Comparison of ENCODE assay signal across 1 cellular context in genomic region chr18:46173393-46174316, GRCh38.
A peak's percentile ranks its signal among the peaks of the same experiment; 100 is the strongest.
TF ChIP-seq lines count a peak whose summit lies in the region.

No MANE protein-coding gene starts in this region.

TF ChIP-seq in HepG2, 621 proteins besides CTCF, POLR2A, EP300 and RAD21 (continued from another document and continues in another):
- 0 out of 2 replicates have a peak, but pooled peaks have one; percentile 54 for TF ChIP-seq RNF219 (CRISPR knock-in tag; IDR thresholded peaks at IDR 0.05)
- peak; percentile 25 for TF ChIP-seq AGO1 (IDR thresholded peaks at IDR 0.05; ENCODE audit: low read depth, low read length, poor library complexity, severe bottlenecking)
- peak; percentile 16; the same call in 1 of the 2 replicates for TF ChIP-seq ZNF33B (CRISPR knock-in tag; IDR thresholded peaks at IDR 0.05)
- TF ChIP-seq ZNF83 (CRISPR knock-in tag; IDR thresholded peaks at IDR 0.05; ENCODE audit: borderline replicate concordance), result no peak
- peak; percentile 80 for TF ChIP-seq TAF1 (CRISPR knock-in tag; IDR thresholded peaks at IDR 0.05)
- peak; percentile 80; the same call in 1 of the 2 replicates for TF ChIP-seq ZNF451 (CRISPR knock-in tag; IDR thresholded peaks at IDR 0.05)
- TF ChIP-seq POLR2G (IDR thresholded peaks at IDR 0.05; ENCODE audit: low read depth, low read length), result peak; percentile 83
- peak; percentile 83; the same call in 1 of the 2 replicates for TF ChIP-seq IKZF5 (CRISPR knock-in tag; IDR thresholded peaks at IDR 0.05)
- TF ChIP-seq THAP7 (CRISPR knock-in tag; IDR thresholded peaks at IDR 0.05), result peak; percentile 82; the same call in 1 of the 2 replicates
- TF ChIP-seq, protein P1, sequence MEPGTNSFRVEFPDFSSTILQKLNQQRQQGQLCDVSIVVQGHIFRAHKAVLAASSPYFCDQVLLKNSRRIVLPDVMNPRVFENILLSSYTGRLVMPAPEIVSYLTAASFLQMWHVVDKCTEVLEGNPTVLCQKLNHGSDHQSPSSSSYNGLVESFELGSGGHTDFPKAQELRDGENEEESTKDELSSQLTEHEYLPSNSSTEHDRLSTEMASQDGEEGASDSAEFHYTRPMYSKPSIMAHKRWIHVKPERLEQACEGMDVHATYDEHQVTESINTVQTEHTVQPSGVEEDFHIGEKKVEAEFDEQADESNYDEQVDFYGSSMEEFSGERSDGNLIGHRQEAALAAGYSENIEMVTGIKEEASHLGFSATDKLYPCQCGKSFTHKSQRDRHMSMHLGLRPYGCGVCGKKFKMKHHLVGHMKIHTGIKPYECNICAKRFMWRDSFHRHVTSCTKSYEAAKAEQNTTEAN (CRISPR knock-in tag; conservative IDR thresholded peaks at IDR 0.05), result 0 out of 2 replicates have a peak, but pooled peaks have one; percentile 41
- 0 out of 2 replicates have a peak, but pooled peaks have one; percentile 22 for TF ChIP-seq ZMAT3 (CRISPR knock-in tag; conservative IDR thresholded peaks at IDR 0.05)
- peak; percentile 76 for TF ChIP-seq HDAC2 (CRISPR knock-in tag; IDR thresholded peaks at IDR 0.05)
- TF ChIP-seq KLF16 (CRISPR knock-in tag; IDR thresholded peaks at IDR 0.05), result peak in 1 of 2 experiments; percentile 75; a peak in 1 of 4 replicates
- 0 out of 2 replicates have a peak, but pooled peaks have one; percentile 62 for TF ChIP-seq TGIF2 (CRISPR knock-in tag; IDR thresholded peaks at IDR 0.05)
- TF ChIP-seq TSC22D2 (CRISPR knock-in tag; IDR thresholded peaks at IDR 0.05; ENCODE audit: borderline replicate concordance), result peak; percentile 78; the same call in 1 of the 2 replicates
- 0 out of 2 replicates have a peak, but pooled peaks have one; percentile 3 for TF ChIP-seq TBP (CRISPR knock-in tag; IDR thresholded peaks at IDR 0.05)
- TF ChIP-seq HCFC1 (IDR thresholded peaks at IDR 0.05; ENCODE audit: low read depth, low read length), result peak; percentile 58; the same call in 1 of the 2 replicates
- TF ChIP-seq TEAD2 (CRISPR knock-in tag; IDR thresholded peaks at IDR 0.05), result no peak
- peak; percentile 73; the same call in 1 of the 2 replicates for TF ChIP-seq TARDBP (CRISPR knock-in tag; IDR thresholded peaks at IDR 0.05)
- 0 out of 2 replicates have a peak, but pooled peaks have one; percentile 38 for TF ChIP-seq ZFP37 (CRISPR knock-in tag; IDR thresholded peaks at IDR 0.05; ENCODE audit: borderline replicate concordance)
- no peak for TF ChIP-seq MLXIP (CRISPR knock-in tag; IDR thresholded peaks at IDR 0.05; ENCODE audit: borderline replicate concordance)
- 0 out of 2 replicates have a peak, but pooled peaks have one; percentile 23 for TF ChIP-seq ZNF20 (CRISPR knock-in tag; IDR thresholded peaks at IDR 0.05)
- no peak; the same call in 1 of the 2 replicates for TF ChIP-seq ZNF703 (CRISPR knock-in tag; IDR thresholded peaks at IDR 0.05; ENCODE audit: borderline replicate concordance)
- peak; percentile 4 for TF ChIP-seq ZNF343 (CRISPR knock-in tag; IDR thresholded peaks at IDR 0.05)
- peak; percentile 60; the same call in 1 of the 2 replicates for TF ChIP-seq ZNF34 (CRISPR knock-in tag; IDR thresholded peaks at IDR 0.05; ENCODE audit: borderline replicate concordance)
- TF ChIP-seq, protein P2, sequence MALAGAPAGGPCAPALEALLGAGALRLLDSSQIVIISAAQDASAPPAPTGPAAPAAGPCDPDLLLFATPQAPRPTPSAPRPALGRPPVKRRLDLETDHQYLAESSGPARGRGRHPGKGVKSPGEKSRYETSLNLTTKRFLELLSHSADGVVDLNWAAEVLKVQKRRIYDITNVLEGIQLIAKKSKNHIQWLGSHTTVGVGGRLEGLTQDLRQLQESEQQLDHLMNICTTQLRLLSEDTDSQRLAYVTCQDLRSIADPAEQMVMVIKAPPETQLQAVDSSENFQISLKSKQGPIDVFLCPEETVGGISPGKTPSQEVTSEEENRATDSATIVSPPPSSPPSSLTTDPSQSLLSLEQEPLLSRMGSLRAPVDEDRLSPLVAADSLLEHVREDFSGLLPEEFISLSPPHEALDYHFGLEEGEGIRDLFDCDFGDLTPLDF (CRISPR knock-in tag; IDR thresholded peaks at IDR 0.05), result peak; percentile 82
- TF ChIP-seq, protein P3, sequence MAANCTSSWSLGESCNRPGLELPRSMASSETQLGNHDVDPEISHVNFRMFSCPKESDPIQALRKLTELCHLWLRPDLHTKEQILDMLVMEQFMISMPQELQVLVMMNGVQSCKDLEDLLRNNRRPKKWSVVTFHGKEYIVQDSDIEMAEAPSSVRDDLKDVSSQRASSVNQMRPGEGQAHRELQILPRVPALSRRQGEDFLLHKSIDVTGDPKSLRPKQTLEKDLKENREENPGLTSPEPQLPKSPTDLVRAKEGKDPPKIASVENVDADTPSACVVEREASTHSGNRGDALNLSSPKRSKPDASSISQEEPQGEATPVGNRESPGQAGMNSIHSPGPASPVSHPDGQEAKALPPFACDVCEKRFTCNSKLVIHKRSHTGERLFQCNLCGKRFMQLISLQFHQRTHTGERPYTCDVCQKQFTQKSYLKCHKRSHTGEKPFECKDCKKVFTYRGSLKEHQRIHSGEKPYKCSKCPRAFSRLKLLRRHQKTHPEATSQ (CRISPR knock-in tag; IDR thresholded peaks at IDR 0.05; ENCODE audit: borderline replicate concordance), result peak; percentile 7; the same call in 1 of the 2 replicates
- TF ChIP-seq SALL1 (CRISPR knock-in tag; IDR thresholded peaks at IDR 0.05), result peak; percentile 68
- TF ChIP-seq, protein P4, sequence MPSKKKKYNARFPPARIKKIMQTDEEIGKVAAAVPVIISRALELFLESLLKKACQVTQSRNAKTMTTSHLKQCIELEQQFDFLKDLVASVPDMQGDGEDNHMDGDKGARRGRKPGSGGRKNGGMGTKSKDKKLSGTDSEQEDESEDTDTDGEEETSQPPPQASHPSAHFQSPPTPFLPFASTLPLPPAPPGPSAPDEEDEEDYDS (CRISPR knock-in tag; IDR thresholded peaks at IDR 0.05), result 0 out of 2 replicates have a peak, but pooled peaks have one; percentile 47
- TF ChIP-seq SMAD3 (CRISPR knock-in tag; IDR thresholded peaks at IDR 0.05), result peak; percentile 62; the same call in 1 of the 2 replicates
- TF ChIP-seq, protein P5, sequence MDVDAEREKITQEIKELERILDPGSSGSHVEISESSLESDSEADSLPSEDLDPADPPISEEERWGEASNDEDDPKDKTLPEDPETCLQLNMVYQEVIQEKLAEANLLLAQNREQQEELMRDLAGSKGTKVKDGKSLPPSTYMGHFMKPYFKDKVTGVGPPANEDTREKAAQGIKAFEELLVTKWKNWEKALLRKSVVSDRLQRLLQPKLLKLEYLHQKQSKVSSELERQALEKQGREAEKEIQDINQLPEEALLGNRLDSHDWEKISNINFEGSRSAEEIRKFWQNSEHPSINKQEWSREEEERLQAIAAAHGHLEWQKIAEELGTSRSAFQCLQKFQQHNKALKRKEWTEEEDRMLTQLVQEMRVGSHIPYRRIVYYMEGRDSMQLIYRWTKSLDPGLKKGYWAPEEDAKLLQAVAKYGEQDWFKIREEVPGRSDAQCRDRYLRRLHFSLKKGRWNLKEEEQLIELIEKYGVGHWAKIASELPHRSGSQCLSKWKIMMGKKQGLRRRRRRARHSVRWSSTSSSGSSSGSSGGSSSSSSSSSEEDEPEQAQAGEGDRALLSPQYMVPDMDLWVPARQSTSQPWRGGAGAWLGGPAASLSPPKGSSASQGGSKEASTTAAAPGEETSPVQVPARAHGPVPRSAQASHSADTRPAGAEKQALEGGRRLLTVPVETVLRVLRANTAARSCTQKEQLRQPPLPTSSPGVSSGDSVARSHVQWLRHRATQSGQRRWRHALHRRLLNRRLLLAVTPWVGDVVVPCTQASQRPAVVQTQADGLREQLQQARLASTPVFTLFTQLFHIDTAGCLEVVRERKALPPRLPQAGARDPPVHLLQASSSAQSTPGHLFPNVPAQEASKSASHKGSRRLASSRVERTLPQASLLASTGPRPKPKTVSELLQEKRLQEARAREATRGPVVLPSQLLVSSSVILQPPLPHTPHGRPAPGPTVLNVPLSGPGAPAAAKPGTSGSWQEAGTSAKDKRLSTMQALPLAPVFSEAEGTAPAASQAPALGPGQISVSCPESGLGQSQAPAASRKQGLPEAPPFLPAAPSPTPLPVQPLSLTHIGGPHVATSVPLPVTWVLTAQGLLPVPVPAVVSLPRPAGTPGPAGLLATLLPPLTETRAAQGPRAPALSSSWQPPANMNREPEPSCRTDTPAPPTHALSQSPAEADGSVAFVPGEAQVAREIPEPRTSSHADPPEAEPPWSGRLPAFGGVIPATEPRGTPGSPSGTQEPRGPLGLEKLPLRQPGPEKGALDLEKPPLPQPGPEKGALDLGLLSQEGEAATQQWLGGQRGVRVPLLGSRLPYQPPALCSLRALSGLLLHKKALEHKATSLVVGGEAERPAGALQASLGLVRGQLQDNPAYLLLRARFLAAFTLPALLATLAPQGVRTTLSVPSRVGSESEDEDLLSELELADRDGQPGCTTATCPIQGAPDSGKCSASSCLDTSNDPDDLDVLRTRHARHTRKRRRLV (CRISPR knock-in tag; IDR thresholded peaks at IDR 0.05), result no peak
- TF ChIP-seq SSRP1 (CRISPR knock-in tag; IDR thresholded peaks at IDR 0.05), result no peak
- 0 out of 2 replicates have a peak, but pooled peaks have one; percentile 42 for TF ChIP-seq ZNF264 (CRISPR knock-in tag; IDR thresholded peaks at IDR 0.05)
- peak; percentile 46; the same call in 1 of the 2 replicates for TF ChIP-seq ZNF460 (CRISPR knock-in tag; IDR thresholded peaks at IDR 0.05; ENCODE audit: borderline replicate concordance)
- TF ChIP-seq HNRNPLL (IDR thresholded peaks at IDR 0.05; ENCODE audit: low read depth, low read length, poor library complexity, severe bottlenecking), result peak; percentile 47
- no peak for TF ChIP-seq SCMH1 (CRISPR knock-in tag; IDR thresholded peaks at IDR 0.05; ENCODE audit: borderline replicate concordance)
- 0 out of 2 replicates have a peak, but pooled peaks have one; percentile 29 for TF ChIP-seq HOXD1 (CRISPR knock-in tag; IDR thresholded peaks at IDR 0.05)
- TF ChIP-seq ZNF841 (CRISPR knock-in tag; IDR thresholded peaks at IDR 0.05; ENCODE audit: borderline replicate concordance), result 0 out of 2 replicates have a peak, but pooled peaks have one; percentile 51
- peak; percentile 24 for TF ChIP-seq CBX1 (IDR thresholded peaks at IDR 0.05; ENCODE audit: low read depth)
- no peak for TF ChIP-seq MTERF4 (CRISPR knock-in tag; IDR thresholded peaks at IDR 0.05)
